ENCODE assay signal across 8 cellular contexts in the genomic region with DNA sequence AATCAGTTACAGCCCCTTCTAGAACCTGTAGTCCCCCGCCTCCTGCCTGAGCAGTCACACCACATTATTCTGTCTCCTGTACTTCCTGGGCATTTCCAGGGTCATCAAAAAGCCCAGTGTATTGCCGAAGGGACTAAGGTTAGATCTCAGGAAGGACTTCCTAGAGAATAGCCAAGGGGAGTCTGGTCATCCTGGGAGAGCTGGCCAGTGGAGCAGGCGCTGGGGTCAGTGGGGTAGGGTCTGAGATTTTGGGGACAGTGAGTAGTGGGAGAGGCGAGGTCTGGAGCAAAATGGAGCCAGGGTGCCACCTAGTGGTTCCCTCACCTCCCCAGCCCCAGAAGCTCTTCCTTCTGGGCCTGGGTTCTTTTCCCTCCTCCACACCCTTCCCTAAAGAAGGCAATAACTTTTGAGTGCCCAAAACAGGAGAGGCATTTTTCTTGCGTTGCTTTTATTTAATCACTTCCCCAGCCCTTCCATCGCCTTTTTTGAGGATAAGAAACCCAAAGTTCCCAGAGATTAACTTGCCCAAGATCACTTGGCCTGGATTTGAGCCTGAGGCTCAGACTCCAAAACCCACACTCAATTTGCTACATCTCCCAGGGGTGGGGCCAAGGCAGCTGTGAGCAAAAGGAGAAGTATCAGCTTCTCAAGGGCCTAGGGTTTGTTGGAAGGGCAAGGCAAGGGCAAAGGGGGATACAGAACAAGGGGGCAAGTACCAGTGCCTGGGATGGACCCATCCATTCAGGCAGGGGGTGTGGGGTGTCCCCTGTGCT. TPM values are rescaled to one million over a fixed set of nuclear protein-coding genes. Genes with fewer than 3 reads are reported as not detected.
A peak's percentile ranks its signal among the peaks of the same experiment; 100 is the strongest.
DNase-seq lines count a peak whose midpoint lies in the region; ATAC-seq and TF ChIP-seq lines count a peak whose summit lies in the region.

No MANE protein-coding gene starts in this region.

- TF ChIP-seq EP300 in esophagus muscularis mucosa (IDR thresholded peaks at IDR 0.05) (no peak), neural cell (conservative IDR thresholded peaks at IDR 0.05; ENCODE audit: poor library complexity, severe bottlenecking) (no peak)

- DNase-seq in activated T-cell treated with anti-CD3 and anti-CD28 coated beads for 1 hour (ENCODE audit: low read depth) (peak; percentile 29), activated T-cell treated with anti-CD3 and anti-CD28 coated beads for 4 hours (no peak), NCI-H1105 treated with DMSO at 0.1 percent for 48 hours (lab: John Stamatoyannopoulos, UW) (peak; percentile 37), esophagus muscularis mucosa (ENCODE audit: extremely low spot score) (no peak), ureter (ENCODE audit: low spot score) (no peak)
- DNase-seq in activated CD4-positive, alpha-beta T cell treated with anti-CD3 and anti-CD28 coated beads, Interleukin-2, amount 10 ng/mL, durations not matched to agents 24 days and 14 days, result peak; percentile 83

- H3K9ac ChIP-seq in neural cell (ENCODE audit: low read length), result no peak overlapping the region

- H3K9me3 ChIP-seq in esophagus muscularis mucosa, result no peaks in the 10 kb centered on the region
- H3K9me3 ChIP-seq in neural cell (ENCODE audit: low read length), result no peaks in the 10 kb centered on the region

- no peaks in the 10 kb centered on the region for H3K27me3 Mint-ChIP-seq in activated CD4-positive, alpha-beta T cell treated with anti-CD3 and anti-CD28 coated beads, Interleukin-2, amount 10 ng/mL, durations not matched to agents 24 days and 14 days

- H3K9me2 ChIP-seq in neural cell (ENCODE audit: insufficient read depth, low read length), result no peaks in the 10 kb centered on the region

- TF ChIP-seq RAD21 in neural cell (conservative IDR thresholded peaks at IDR 0.05), result peak; percentile 84

- H3K27ac ChIP-seq in esophagus muscularis mucosa (replicated peaks in 1 of 4), result peak overlapping the region; percentile 25 to 97 (median 58)
- H3K27ac ChIP-seq in neural cell (ENCODE audit: low read length), result no peak overlapping the region

- TF ChIP-seq CTCF in esophagus muscularis mucosa (IDR thresholded peaks at IDR 0.05), result peak; percentile 60 to 79 (median 63)
- TF ChIP-seq CTCF in neural cell (IDR thresholded peaks at IDR 0.05; ENCODE audit: poor library complexity, severe bottlenecking), result peak; percentile 84

- peaks cover 18% of the 10 kb centered on the region for H3K36me3 Mint-ChIP-seq in activated CD4-positive, alpha-beta T cell treated with anti-CD3 and anti-CD28 coated beads, Interleukin-2, amount 10 ng/mL, durations not matched to agents 24 days and 14 days (ENCODE audit: low read depth)

- H3K79me2 ChIP-seq in neural cell (replicated peaks; ENCODE audit: insufficient read depth, low read length), result no peaks in the 10 kb centered on the region

- peaks cover 50% of the 10 kb centered on the region for H3K4me1 Mint-ChIP-seq in activated CD4-positive, alpha-beta T cell treated with anti-CD3 and anti-CD28 coated beads, Interleukin-2, amount 10 ng/mL, durations not matched to agents 24 days and 14 days

- H3K4me2 ChIP-seq in neural cell (ENCODE audit: low read length), result no peak overlapping the region

- intact Hi-C loops in activated CD4-positive, alpha-beta T cell treated with anti-CD3 and anti-CD28 coated beads, Interleukin-2, amount 10 ng/mL, durations not matched to agents 24 days and 14 days (cut with micrococcal nuclease), result no loop called here
- intact Hi-C loops in esophagus muscularis mucosa (cut with DNase I), result no loop called here

- no peaks in the 10 kb centered on the region for H3F3A ChIP-seq in neural cell (ENCODE audit: insufficient read depth, low read length, poor library complexity, severe bottlenecking)

- peak overlapping the region; percentile 93 for H3K27ac Mint-ChIP-seq in activated CD4-positive, alpha-beta T cell treated with anti-CD3 and anti-CD28 coated beads, Interleukin-2, amount 10 ng/mL, durations not matched to agents 24 days and 14 days

- no peak overlapping the region for H2AFZ ChIP-seq in neural cell (ENCODE audit: low read depth, low read length)

- no peak for ATAC-seq in HG03565 (IDR thresholded peaks at IDR 0.05; ENCODE audit: unreplicated experiment)

- H4K20me1 ChIP-seq in neural cell (ENCODE audit: insufficient read depth), result no peaks in the 10 kb centered on the region

- peaks cover 39 to 52% (median 49%) of the 10 kb centered on the region in 4 donors for H3K4me1 ChIP-seq in esophagus muscularis mucosa

- 49% methylated on average over 6 of the region's 6 CpGs for WGBS in esophagus muscularis mucosa

- H3K4me3 Mint-ChIP-seq in activated CD4-positive, alpha-beta T cell treated with anti-CD3 and anti-CD28 coated beads, Interleukin-2, amount 10 ng/mL, durations not matched to agents 24 days and 14 days, result peak overlapping the region; percentile 18

- H3K9me3 Mint-ChIP-seq in activated CD4-positive, alpha-beta T cell treated with anti-CD3 and anti-CD28 coated beads, Interleukin-2, amount 10 ng/mL, durations not matched to agents 24 days and 14 days, result no peaks in the 10 kb centered on the region

- no peak for TF ChIP-seq POLR2A in esophagus muscularis mucosa (IDR thresholded peaks at IDR 0.05; ENCODE audit: low read depth)

- H3K4me3 ChIP-seq in esophagus muscularis mucosa (no peak overlapping the region), neural cell (ENCODE audit: low read length) (no peak overlapping the region)

- peaks cover 8 to 45% (median 31%) of the 10 kb centered on the region in 4 donors for H3K36me3 ChIP-seq in esophagus muscularis mucosa
- no peaks in the 10 kb centered on the region for H3K36me3 ChIP-seq in neural cell (ENCODE audit: insufficient read depth, low read length)

- H3K27me3 ChIP-seq in esophagus muscularis mucosa (no peaks in the 10 kb centered on the region), neural cell (ENCODE audit: insufficient read depth, low read depth, low read length) (no peaks in the 10 kb centered on the region)

TF ChIP-seq in neural cell, 6 proteins besides CTCF, POLR2A, EP300 and RAD21:
- TF ChIP-seq SMC3 (conservative IDR thresholded peaks at IDR 0.05; ENCODE audit: poor library complexity) (peak; percentile 89), EZH2 (IDR thresholded peaks at IDR 0.05; ENCODE audit: borderline replicate concordance, insufficient read depth, low read length, poor library complexity, severe bottlenecking) (no peak)
- TF ChIP-seq, protein P1, sequence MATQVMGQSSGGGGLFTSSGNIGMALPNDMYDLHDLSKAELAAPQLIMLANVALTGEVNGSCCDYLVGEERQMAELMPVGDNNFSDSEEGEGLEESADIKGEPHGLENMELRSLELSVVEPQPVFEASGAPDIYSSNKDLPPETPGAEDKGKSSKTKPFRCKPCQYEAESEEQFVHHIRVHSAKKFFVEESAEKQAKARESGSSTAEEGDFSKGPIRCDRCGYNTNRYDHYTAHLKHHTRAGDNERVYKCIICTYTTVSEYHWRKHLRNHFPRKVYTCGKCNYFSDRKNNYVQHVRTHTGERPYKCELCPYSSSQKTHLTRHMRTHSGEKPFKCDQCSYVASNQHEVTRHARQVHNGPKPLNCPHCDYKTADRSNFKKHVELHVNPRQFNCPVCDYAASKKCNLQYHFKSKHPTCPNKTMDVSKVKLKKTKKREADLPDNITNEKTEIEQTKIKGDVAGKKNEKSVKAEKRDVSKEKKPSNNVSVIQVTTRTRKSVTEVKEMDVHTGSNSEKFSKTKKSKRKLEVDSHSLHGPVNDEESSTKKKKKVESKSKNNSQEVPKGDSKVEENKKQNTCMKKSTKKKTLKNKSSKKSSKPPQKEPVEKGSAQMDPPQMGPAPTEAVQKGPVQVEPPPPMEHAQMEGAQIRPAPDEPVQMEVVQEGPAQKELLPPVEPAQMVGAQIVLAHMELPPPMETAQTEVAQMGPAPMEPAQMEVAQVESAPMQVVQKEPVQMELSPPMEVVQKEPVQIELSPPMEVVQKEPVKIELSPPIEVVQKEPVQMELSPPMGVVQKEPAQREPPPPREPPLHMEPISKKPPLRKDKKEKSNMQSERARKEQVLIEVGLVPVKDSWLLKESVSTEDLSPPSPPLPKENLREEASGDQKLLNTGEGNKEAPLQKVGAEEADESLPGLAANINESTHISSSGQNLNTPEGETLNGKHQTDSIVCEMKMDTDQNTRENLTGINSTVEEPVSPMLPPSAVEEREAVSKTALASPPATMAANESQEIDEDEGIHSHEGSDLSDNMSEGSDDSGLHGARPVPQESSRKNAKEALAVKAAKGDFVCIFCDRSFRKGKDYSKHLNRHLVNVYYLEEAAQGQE (IDR thresholded peaks at IDR 0.05; ENCODE audit: borderline replicate concordance), result no peak

RNA-seq across cellular contexts. Expression of a gene that starts 7.3 kb away (rescaled TPM):
- total RNA-seq in activated CD4-positive, alpha-beta T cell treated with anti-CD3 and anti-CD28 coated beads, Interleukin-2, amount 10 ng/mL, durations not matched to agents 24 days and 14 days, result 47.4 and 47.7 TPM in 2 replicates
- total RNA-seq in esophagus muscularis mucosa, result 10 to 100 TPM; 15.9 to 26.2 (median 20.0) TPM
- 16.1 and 21.1 TPM in 2 replicates for polyA plus RNA-seq in neural cell
- 11.4 and 12.3 TPM in 2 replicates for polyA minus RNA-seq in neural cell
- total RNA-seq in ureter, result 41.8 TPM

RNA-seq across cellular contexts. Expression of a gene that starts 12.1 kb away (rescaled TPM):
- total RNA-seq in activated CD4-positive, alpha-beta T cell treated with anti-CD3 and anti-CD28 coated beads, Interleukin-2, amount 10 ng/mL, durations not matched to agents 24 days and 14 days, result 19.3 and 21.6 TPM in 2 replicates
- total RNA-seq in esophagus muscularis mucosa, result 100 to 1,000 TPM; 192 to 309 (median 238) TPM
- polyA plus RNA-seq in neural cell, result 5.4 and 6.5 TPM in 2 replicates
- polyA minus RNA-seq in neural cell, result 3.5 and 4.1 TPM in 2 replicates
- 71.2 TPM for total RNA-seq in ureter

RNA-seq across cellular contexts. Expression of a gene that starts 17.7 kb away (rescaled TPM):
- 34.4 and 34.8 TPM in 2 replicates for total RNA-seq in activated CD4-positive, alpha-beta T cell treated with anti-CD3 and anti-CD28 coated beads, Interleukin-2, amount 10 ng/mL, durations not matched to agents 24 days and 14 days
- 10 to 100 TPM; 20.2 to 35.3 (median 27.7) TPM for total RNA-seq in esophagus muscularis mucosa
- 13.4 and 16.6 TPM in 2 replicates for polyA plus RNA-seq in neural cell
- 16.6 and 17.4 TPM in 2 replicates for polyA minus RNA-seq in neural cell
- 35.8 TPM for total RNA-seq in ureter

RNA-seq across cellular contexts. Expression of a gene that starts 26.7 kb away (rescaled TPM):
- total RNA-seq in activated CD4-positive, alpha-beta T cell treated with anti-CD3 and anti-CD28 coated beads, Interleukin-2, amount 10 ng/mL, durations not matched to agents 24 days and 14 days, result 50.4 and 60.5 TPM in 2 replicates
- total RNA-seq in esophagus muscularis mucosa, result 100 to 1,000 TPM in 1 of 4 donors, 10 to 100 TPM in 3; 60.6 to 101 (median 93.4) TPM
- 4.7 and 9.5 TPM in 2 replicates for polyA plus RNA-seq in neural cell
- 3.2 and 5.8 TPM in 2 replicates for polyA minus RNA-seq in neural cell
- 216 TPM for total RNA-seq in ureter

RNA-seq across cellular contexts. Expression of a gene that starts 30.6 kb away (rescaled TPM):
- 179 and 181 TPM in 2 replicates for total RNA-seq in activated CD4-positive, alpha-beta T cell treated with anti-CD3 and anti-CD28 coated beads, Interleukin-2, amount 10 ng/mL, durations not matched to agents 24 days and 14 days
- total RNA-seq in esophagus muscularis mucosa (10 to 100 TPM; 11.6 to 21.5 (median 18.8) TPM), ureter (24.8 TPM)
- polyA plus RNA-seq in neural cell, result 22.4 and 29.0 TPM in 2 replicates
- polyA minus RNA-seq in neural cell, result 8.8 and 11.6 TPM in 2 replicates

Comparison
In these comparisons a context has a peak if more than half of its experiments do, and no peak if none do; other contexts are left out.
1. DNase-seq: peak in activated T-cell treated with anti-CD3 and anti-CD28 coated beads for 1 hour (single experiment), NCI-H1105 treated with DMSO at 0.1 percent for 48 hours (single experiment) and activated CD4-positive, alpha-beta T cell treated with anti-CD3 and anti-CD28 coated beads, Interleukin-2, amount 10 ng/mL, durations not matched to agents 24 days and 14 days (single experiment); none in activated T-cell treated with anti-CD3 and anti-CD28 coated beads for 4 hours (single experiment), esophagus muscularis mucosa (single experiment) and ureter (single experiment).